20 cellular contexts compared by ENCODE assay signal in genomic region chr13:19573072-19573716, GRCh38. TPM values are rescaled to one million over a fixed set of nuclear protein-coding genes. Genes with fewer than 3 reads are reported as not detected.
DNase-seq lines count a peak whose midpoint lies in the region; ATAC-seq, FAIRE-seq and TF ChIP-seq lines count a peak whose summit lies in the region.
"Had no signal": no experiment of that assay in that cellular context is flagged by ENCODE, and none has a peak within 500 bp of the region (broad histone marks: within the 10 kb centered on the region; RNA-seq: fewer than 3 reads in every experiment).

No MANE protein-coding gene starts in this region.

- in situ Hi-C loops in K562 (cut with MboI): no loop called here

- no peak for TF ChIP-seq POLR2A in GM12891 (IDR thresholded peaks at IDR 0.05; ENCODE audit: low read depth, low read length)
- no peak for TF ChIP-seq POLR2A in K562 (conservative IDR thresholded peaks at IDR 0.05)

- no peak overlapping the region for H3K4me3 ChIP-seq in K562
- no peak overlapping the region for H3K4me3 ChIP-seq in OCI-LY7 (ENCODE audit: low read depth, low read length, poor library complexity, severe bottlenecking)
- H3K4me3 ChIP-seq: GM23248, Peyer's patch, SK-N-MC had no signal

- no peak for TF ChIP-seq EP300 in K562 (IDR thresholded peaks at IDR 0.05; ENCODE audit: low read length)

- ATAC-seq in HG02642 (IDR thresholded peaks at IDR 0.05; ENCODE audit: poor library complexity, unreplicated experiment) (peak; percentile 51), HG03066 (IDR thresholded peaks at IDR 0.05; ENCODE audit: low read depth, unreplicated experiment) (peak; percentile 50), K562 (no peak; the same call in 2 of the 3 replicates), HG03521 (IDR thresholded peaks at IDR 0.05; ENCODE audit: unreplicated experiment) (no peak)
- ATAC-seq: HepG2, Right ventricle myocardium inferior had no signal

- H3K4me1 ChIP-seq in K562 (replicated peaks in 1 of 2; ENCODE audit: control insufficient read depth in 2 of 2, insufficient read depth in 2 of 2, low read length in 2 of 2) (no peaks in the 10 kb centered on the region), OCI-LY7 (ENCODE audit: insufficient read depth, low read length, poor library complexity, severe bottlenecking) (no peaks in the 10 kb centered on the region)
- H3K4me1 ChIP-seq: Peyer's patch had no signal

- 13% methylated on average over 7 of the region's 9 CpGs for WGBS in K562 (ENCODE audit: insufficient coverage, low coverage, missing lambda C conversion rate)

- CTCF ChIA-PET in K562 (lab: Yijun Ruan, JAX; ENCODE audit: low intra/inter-chr PET ratio): no interaction called here
- CTCF ChIA-PET in OCI-LY7 (lab: Charles Lee; ENCODE audit: unreplicated experiment): no interaction called here

- no peak for TF ChIP-seq CTCF in K562 (IDR thresholded peaks at IDR 0.05 in 2 of 3, conservative IDR thresholded peaks at IDR 0.05 in 1 of 3; ENCODE audit: insufficient read depth in 2 of 3, low read depth in 1 of 3, low read length in 3 of 3)
- no peak for TF ChIP-seq CTCF in OCI-LY7 (conservative IDR thresholded peaks at IDR 0.05; ENCODE audit: low read length)

- H3K9me1 ChIP-seq in K562 (ENCODE audit: control insufficient read depth, insufficient read depth, low read length): no peaks in the 10 kb centered on the region

- H3K27ac ChIP-seq in K562 (ENCODE audit: extremely low read depth, low read depth, low read length) (no peak overlapping the region), OCI-LY7 (ENCODE audit: low read depth, low read length, poor library complexity, severe bottlenecking) (no peak overlapping the region)
- H3K27ac ChIP-seq: GM23248, Peyer's patch, SK-N-MC had no signal

- no peak for TF ChIP-seq RAD21 in K562 (CRISPR knock-in tag; conservative IDR thresholded peaks at IDR 0.05 in 1 of 2, IDR thresholded peaks at IDR 0.05 in 1 of 2)

- H3K79me2 ChIP-seq in K562 (ENCODE audit: control insufficient read depth, insufficient read depth, low read length) (no peaks in the 10 kb centered on the region), OCI-LY7 (ENCODE audit: insufficient read depth, low read depth, low read length) (no peaks in the 10 kb centered on the region)

- no peaks in the 10 kb centered on the region for H3K9me3 ChIP-seq in K562 (replicated peaks; ENCODE audit: control insufficient read depth, insufficient read depth, low read depth, low read length)
- no peaks in the 10 kb centered on the region for H3K9me3 ChIP-seq in OCI-LY7 (ENCODE audit: low read length)
- H3K9me3 ChIP-seq: Peyer's patch had no signal

- H3K27me3 ChIP-seq in K562 (ENCODE audit: control insufficient read depth in 2 of 2, insufficient read depth in 2 of 2, low read length in 2 of 2): no peaks in the 10 kb centered on the region
- H3K27me3 ChIP-seq: Peyer's patch had no signal

- DNase-seq in GM12891 (ENCODE audit: insufficient read length, low spot score): no peak
- DNase-seq in K562 (ENCODE audit: extremely low read depth in 1 of 4, low spot score in 3 of 4): no peak
- DNase-seq in DMS53 treated with DMSO at 0.1 percent for 48 hours (lab: John Stamatoyannopoulos, UW; ENCODE audit: unreplicated experiment): no peak
- no peak for DNase-seq in OCI-LY7 (ENCODE audit: low spot score)
- DNase-seq: C1 segment of cervical spinal cord, DND-41, GF-D8, GM23248, HCEC 1CT, NCI-H1048, NCI-H524, Peyer's patch had no signal

- POLR2A ChIA-PET in K562 (lab: Yijun Ruan, JAX) (no interaction called here), OCI-LY7 (lab: Charles Lee) (no interaction called here)

- no peaks in the 10 kb centered on the region for H4K20me1 ChIP-seq in K562 (replicated peaks; ENCODE audit: control insufficient read depth, insufficient read depth, low read length)
- no peaks in the 10 kb centered on the region for H4K20me1 ChIP-seq in OCI-LY7 (ENCODE audit: insufficient read depth, low read length)

- no peaks in the 10 kb centered on the region for H3K9me2 ChIP-seq in OCI-LY7 (ENCODE audit: insufficient read depth, low read length)

- no peak overlapping the region for H2AFZ ChIP-seq in K562 (ENCODE audit: low read depth, low read length)
- no peak overlapping the region for H2AFZ ChIP-seq in OCI-LY7 (ENCODE audit: low read length)
- H2AFZ ChIP-seq: GM23248 had no signal

- H3K4me2 ChIP-seq in K562 (ENCODE audit: insufficient read depth, low read length) (no peak overlapping the region), OCI-LY7 (ENCODE audit: low read length) (no peak overlapping the region)

- no peaks in the 10 kb centered on the region for H3K36me3 ChIP-seq in K562 (ENCODE audit: control insufficient read depth, insufficient read depth, low read length)
- no peaks in the 10 kb centered on the region for H3K36me3 ChIP-seq in OCI-LY7 (ENCODE audit: insufficient read depth, low read length)
- H3K36me3 ChIP-seq: Peyer's patch had no signal

- no peak overlapping the region for H3K9ac ChIP-seq in K562 (ENCODE audit: insufficient read depth in 1 of 2, low read depth in 2 of 2, low read length in 2 of 2)
- H3K9ac ChIP-seq: GM23248 had no signal

- FAIRE-seq in GM12891 (lab: Jason Lieb, UNC) (peak; percentile 55), K562 (lab: Jason Lieb, UNC) (no peak)
- FAIRE-seq: A204.1, HepG2 had no signal

- intact Hi-C loops in K562 (cut with micrococcal nuclease) (no loop called here), OCI-LY7 (cut with micrococcal nuclease; ENCODE audit: unreplicated experiment) (no loop called here)

- BruUV-seq in K562 (replicated peaks; lab: Mats Ljungman, UMichigan) (no TSS peak), OCI-LY7 (replicated peaks; lab: Mats Ljungman, UMichigan) (no TSS peak)

TF ChIP-seq in GM12891, 5 proteins besides CTCF, POLR2A, EP300 and RAD21:
- TF ChIP-seq SPI1 (IDR thresholded peaks at IDR 0.05; ENCODE audit: low read depth, low read length) (no peak), POU2F2 (IDR thresholded peaks at IDR 0.05; ENCODE audit: low read depth, low read length) (no peak), PAX5 (IDR thresholded peaks at IDR 0.05; ENCODE audit: insufficient read depth, low read length, severe bottlenecking) (no peak), POLR2AphosphoS5 (IDR thresholded peaks at IDR 0.05; ENCODE audit: low read depth, low read length) (no peak), TAF1 (IDR thresholded peaks at IDR 0.05; ENCODE audit: low read depth, low read length) (no peak)
TF ChIP-seq in GM12891: peak in this region for 0.

TF ChIP-seq in K562, 482 proteins besides CTCF, POLR2A, EP300 and RAD21:
- no peak for TF ChIP-seq MCM3 (IDR thresholded peaks at IDR 0.05)
- no peak for TF ChIP-seq TRIM28 (IDR thresholded peaks at IDR 0.05)
- peak; percentile 26; the same call in 1 of the 2 replicates for TF ChIP-seq RFX1 (IDR thresholded peaks at IDR 0.05)
- TF ChIP-seq GABPA (tag; conservative IDR thresholded peaks at IDR 0.05; ENCODE audit: low read depth): no peak
TF ChIP-seq in K562: peak in this region for 1.

RNA-seq across cellular contexts. Expression of gene TPTE2, which starts 11.9 kb away (rescaled TPM):
- 0.63 TPM for polyA plus RNA-seq in GM12891 (2012; ENCODE audit: low read depth, missing spikeins)
- not detected in 2 replicates for total RNA-seq in K562 (2011; cell fraction: chromatin; rRNA removed; ENCODE audit: low replicate concordance)
- total RNA-seq in K562 (2011; cell fraction: nucleolus; rRNA removed): not detected in 2 replicates
- not detected in 2 replicates for total RNA-seq in K562 (2011; cell fraction: nucleoplasm; rRNA removed)
- not detected in 2 replicates for total RNA-seq in K562 (2014; rRNA removed)
- total RNA-seq in K562 (2014; rRNA removed; fragmentation: Illumina TruSeq; extraction: Trizol): not detected in 2 replicates
- not detected in 2 replicates for total RNA-seq in K562 (2015; rRNA removed; fragmentation: Illumina TruSeq; extraction: Trizol)
- not detected in 2 replicates for total RNA-seq in K562 (2021)
- polyA plus RNA-seq in K562 (2011; rRNA removed): not detected in 2 replicates
- not detected in 2 replicates for polyA plus RNA-seq in K562 (2011; cell fraction: cytosol; rRNA removed)
- not detected in 2 replicates for polyA plus RNA-seq in K562 (2011; cell fraction: nucleus; rRNA removed)
- not detected in 2 replicates for polyA plus RNA-seq in K562 (2012)
- polyA plus RNA-seq in K562 (2014; fragmentation: Illumina TruSeq; extraction: Trizol): not detected in 2 replicates
- polyA plus RNA-seq in K562 (2014; fragmentation: Nextera tagmentation; extraction: Ambion mirVana): not detected
- not detected in 2 replicates for polyA plus RNA-seq in K562 (2014; rRNA removed)
- not detected in 2 replicates for polyA minus RNA-seq in K562 (2011; rRNA and poly(A)+ RNA removed)
- polyA minus RNA-seq in K562 (2011; cell fraction: cytosol; rRNA and poly(A)+ RNA removed): not detected in 2 replicates
- polyA minus RNA-seq in K562 (2011; cell fraction: nucleus; rRNA and poly(A)+ RNA removed): not detected in 2 replicates
- total RNA-seq in OCI-LY7 (2014; rRNA removed; shearing (Covaris generic)): not detected in 2 replicates
- 0.27 and 0.30 TPM in 2 replicates for total RNA-seq in OCI-LY7 (2022)
- total RNA-seq: GM23248, HepG2, MCF 10A, Peyer's patch, Right ventricle myocardium inferior had no signal
- polyA plus RNA-seq: GM23248 had no signal

Comparison
In these comparisons a context has a peak if more than half of its experiments do, and no peak if none do; other contexts are left out.
1. ATAC-seq: peak in HG02642 (single experiment) and HG03066 (single experiment); none in K562 (single experiment) and HG03521 (single experiment).